2 cellular contexts compared by ENCODE assay signal in the genomic region with DNA sequence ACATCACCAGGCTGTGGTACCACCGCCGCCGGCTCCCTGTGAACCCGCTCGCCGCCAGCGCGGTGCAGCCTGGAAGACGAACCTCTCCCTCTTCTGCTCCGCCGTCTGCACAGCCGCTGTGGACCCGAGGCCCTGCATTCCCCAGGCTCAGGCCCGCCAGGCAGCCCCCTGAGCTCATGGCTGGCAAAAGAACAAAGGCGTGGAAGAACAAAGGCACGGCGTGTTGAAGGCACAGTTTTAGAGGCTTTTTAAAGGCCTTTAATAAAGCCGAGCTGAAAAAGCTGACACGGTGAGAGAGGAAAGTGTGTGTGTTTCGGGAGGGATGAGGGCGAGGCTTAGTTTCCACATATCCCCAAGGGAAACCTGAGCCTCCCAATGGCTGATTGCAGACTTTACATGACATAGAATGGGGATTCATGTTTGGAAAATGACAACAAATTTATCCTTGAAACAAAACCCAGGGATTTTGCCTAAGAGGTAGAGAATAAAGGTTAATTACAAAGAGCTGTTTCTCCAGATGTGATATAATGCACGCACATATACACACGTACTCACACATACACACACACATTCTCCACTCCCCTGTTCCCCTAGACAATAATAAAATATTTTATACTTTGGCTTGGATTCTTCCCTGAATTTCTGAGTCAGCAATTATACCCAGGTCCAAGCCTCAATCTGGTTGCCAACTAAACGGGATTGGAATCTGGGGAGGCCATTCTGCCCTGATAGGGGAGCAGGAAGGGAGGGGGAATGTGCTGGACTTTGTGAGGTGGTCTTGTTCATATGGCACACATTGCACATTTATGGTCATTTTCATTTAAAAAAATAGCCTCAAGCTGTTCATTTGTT.
TF ChIP-seq lines count a peak whose summit lies in the region.

No MANE protein-coding gene starts in this region.

TF ChIP-seq in HEK293, 187 proteins besides CTCF, POLR2A, EP300 and RAD21:
- TF ChIP-seq WT1 (tag by site-specific recombination; IDR thresholded peaks at IDR 0.05) = no peak
- TF ChIP-seq, protein P1, sequence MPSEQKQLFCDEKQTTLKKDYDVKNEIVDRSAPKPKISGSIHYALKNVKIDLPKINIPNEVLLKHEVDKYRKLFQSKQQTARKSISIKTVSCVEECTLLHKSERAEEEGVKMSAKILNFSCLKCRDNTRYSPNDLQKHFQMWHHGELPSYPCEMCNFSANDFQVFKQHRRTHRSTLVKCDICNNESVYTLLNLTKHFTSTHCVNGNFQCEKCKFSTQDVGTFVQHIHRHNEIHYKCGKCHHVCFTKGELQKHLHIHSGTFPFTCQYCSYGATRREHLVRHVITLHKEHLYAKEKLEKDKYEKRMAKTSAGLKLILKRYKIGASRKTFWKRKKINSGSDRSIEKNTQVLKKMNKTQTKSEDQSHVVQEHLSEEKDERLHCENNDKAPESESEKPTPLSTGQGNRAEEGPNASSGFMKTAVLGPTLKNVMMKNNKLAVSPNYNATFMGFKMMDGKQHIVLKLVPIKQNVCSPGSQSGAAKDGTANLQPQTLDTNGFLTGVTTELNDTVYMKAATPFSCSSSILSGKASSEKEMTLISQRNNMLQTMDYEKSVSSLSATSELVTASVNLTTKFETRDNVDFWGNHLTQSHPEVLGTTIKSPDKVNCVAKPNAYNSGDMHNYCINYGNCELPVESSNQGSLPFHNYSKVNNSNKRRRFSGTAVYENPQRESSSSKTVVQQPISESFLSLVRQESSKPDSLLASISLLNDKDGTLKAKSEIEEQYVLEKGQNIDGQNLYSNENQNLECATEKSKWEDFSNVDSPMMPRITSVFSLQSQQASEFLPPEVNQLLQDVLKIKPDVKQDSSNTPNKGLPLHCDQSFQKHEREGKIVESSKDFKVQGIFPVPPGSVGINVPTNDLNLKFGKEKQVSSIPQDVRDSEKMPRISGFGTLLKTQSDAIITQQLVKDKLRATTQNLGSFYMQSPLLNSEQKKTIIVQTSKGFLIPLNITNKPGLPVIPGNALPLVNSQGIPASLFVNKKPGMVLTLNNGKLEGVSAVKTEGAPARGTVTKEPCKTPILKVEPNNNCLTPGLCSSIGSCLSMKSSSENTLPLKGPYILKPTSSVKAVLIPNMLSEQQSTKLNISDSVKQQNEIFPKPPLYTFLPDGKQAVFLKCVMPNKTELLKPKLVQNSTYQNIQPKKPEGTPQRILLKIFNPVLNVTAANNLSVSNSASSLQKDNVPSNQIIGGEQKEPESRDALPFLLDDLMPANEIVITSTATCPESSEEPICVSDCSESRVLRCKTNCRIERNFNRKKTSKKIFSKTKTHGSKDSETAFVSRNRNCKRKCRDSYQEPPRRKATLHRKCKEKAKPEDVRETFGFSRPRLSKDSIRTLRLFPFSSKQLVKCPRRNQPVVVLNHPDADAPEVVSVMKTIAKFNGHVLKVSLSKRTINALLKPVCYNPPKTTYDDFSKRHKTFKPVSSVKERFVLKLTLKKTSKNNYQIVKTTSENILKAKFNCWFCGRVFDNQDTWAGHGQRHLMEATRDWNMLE (tag by site-specific recombination; conservative IDR thresholded peaks at IDR 0.05; ENCODE audit: low read depth) = no peak
- TF ChIP-seq, protein P2, sequence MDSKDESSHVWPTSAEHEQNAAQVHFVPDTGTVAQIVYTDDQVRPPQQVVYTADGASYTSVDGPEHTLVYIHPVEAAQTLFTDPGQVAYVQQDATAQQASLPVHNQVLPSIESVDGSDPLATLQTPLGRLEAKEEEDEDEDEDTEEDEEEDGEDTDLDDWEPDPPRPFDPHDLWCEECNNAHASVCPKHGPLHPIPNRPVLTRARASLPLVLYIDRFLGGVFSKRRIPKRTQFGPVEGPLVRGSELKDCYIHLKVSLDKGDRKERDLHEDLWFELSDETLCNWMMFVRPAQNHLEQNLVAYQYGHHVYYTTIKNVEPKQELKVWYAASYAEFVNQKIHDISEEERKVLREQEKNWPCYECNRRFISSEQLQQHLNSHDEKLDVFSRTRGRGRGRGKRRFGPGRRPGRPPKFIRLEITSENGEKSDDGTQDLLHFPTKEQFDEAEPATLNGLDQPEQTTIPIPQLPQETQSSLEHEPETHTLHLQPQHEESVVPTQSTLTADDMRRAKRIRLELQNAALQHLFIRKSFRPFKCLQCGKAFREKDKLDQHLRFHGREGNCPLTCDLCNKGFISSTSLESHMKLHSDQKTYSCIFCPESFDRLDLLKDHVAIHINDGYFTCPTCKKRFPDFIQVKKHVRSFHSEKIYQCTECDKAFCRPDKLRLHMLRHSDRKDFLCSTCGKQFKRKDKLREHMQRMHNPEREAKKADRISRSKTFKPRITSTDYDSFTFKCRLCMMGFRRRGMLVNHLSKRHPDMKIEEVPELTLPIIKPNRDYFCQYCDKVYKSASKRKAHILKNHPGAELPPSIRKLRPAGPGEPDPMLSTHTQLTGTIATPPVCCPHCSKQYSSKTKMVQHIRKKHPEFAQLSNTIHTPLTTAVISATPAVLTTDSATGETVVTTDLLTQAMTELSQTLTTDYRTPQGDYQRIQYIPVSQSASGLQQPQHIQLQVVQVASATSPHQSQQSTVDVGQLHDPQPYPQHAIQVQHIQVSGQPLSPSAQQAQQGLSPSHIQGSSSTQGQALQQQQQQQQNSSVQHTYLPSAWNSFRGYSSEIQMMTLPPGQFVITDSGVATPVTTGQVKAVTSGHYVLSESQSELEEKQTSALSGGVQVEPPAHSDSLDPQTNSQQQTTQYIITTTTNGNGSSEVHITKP (tag by site-specific recombination; IDR thresholded peaks at IDR 0.05) = 0 out of 2 replicates have a peak, but pooled peaks have one; percentile 27
- TF ChIP-seq, protein P3, sequence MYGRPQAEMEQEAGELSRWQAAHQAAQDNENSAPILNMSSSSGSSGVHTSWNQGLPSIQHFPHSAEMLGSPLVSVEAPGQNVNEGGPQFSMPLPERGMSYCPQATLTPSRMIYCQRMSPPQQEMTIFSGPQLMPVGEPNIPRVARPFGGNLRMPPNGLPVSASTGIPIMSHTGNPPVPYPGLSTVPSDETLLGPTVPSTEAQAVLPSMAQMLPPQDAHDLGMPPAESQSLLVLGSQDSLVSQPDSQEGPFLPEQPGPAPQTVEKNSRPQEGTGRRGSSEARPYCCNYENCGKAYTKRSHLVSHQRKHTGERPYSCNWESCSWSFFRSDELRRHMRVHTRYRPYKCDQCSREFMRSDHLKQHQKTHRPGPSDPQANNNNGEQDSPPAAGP (tag by site-specific recombination; IDR thresholded peaks at IDR 0.05) = 0 out of 2 replicates have a peak, but pooled peaks have one; percentile 32

TF ChIP-seq in K562, 482 proteins besides CTCF, POLR2A, EP300 and RAD21:
- TF ChIP-seq ZNF316 (IDR thresholded peaks at IDR 0.05) (peak; percentile 69), MAFG (tag; conservative IDR thresholded peaks at IDR 0.05) (peak; percentile 60), C11orf30 (IDR thresholded peaks at IDR 0.05; ENCODE audit: low read depth) (peak; percentile 63; the same call in 1 of the 2 replicates), PYGO2 (tag; IDR thresholded peaks at IDR 0.05) (no peak), RFX7 (CRISPR knock-in tag; IDR thresholded peaks at IDR 0.05) (no peak), NR2F6 (CRISPR knock-in tag; IDR thresholded peaks at IDR 0.05) (no peak), MAFK (IDR thresholded peaks at IDR 0.05; ENCODE audit: low read length) (peak; percentile 42; the same call in 1 of the 2 replicates), MAFF (IDR thresholded peaks at IDR 0.05; ENCODE audit: low read length) (peak; percentile 69)
- TF ChIP-seq, protein P4, sequence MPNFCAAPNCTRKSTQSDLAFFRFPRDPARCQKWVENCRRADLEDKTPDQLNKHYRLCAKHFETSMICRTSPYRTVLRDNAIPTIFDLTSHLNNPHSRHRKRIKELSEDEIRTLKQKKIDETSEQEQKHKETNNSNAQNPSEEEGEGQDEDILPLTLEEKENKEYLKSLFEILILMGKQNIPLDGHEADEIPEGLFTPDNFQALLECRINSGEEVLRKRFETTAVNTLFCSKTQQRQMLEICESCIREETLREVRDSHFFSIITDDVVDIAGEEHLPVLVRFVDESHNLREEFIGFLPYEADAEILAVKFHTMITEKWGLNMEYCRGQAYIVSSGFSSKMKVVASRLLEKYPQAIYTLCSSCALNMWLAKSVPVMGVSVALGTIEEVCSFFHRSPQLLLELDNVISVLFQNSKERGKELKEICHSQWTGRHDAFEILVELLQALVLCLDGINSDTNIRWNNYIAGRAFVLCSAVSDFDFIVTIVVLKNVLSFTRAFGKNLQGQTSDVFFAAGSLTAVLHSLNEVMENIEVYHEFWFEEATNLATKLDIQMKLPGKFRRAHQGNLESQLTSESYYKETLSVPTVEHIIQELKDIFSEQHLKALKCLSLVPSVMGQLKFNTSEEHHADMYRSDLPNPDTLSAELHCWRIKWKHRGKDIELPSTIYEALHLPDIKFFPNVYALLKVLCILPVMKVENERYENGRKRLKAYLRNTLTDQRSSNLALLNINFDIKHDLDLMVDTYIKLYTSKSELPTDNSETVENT (CRISPR knock-in tag; IDR thresholded peaks at IDR 0.05) = no peak
- TF ChIP-seq, protein P5, sequence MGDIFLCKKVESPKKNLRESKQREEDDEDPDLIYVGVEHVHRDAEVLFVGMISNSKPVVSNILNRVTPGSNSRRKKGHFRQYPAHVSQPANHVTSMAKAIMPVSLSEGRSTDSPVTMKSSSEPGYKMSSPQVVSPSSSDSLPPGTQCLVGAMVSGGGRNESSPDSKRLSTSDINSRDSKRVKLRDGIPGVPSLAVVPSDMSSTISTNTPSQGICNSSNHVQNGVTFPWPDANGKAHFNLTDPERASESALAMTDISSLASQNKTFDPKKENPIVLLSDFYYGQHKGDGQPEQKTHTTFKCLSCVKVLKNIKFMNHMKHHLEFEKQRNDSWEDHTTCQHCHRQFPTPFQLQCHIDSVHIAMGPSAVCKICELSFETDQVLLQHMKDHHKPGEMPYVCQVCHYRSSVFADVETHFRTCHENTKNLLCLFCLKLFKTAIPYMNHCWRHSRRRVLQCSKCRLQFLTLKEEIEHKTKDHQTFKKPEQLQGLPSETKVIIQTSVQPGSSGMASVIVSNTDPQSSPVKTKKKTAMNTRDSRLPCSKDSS (IDR thresholded peaks at IDR 0.05; ENCODE audit: low read depth, partially characterized antibody) = no peak
TF ChIP-seq in K562: peak in this region for 5.
